In genomic region chr2:16305191-16305590, GRCh38 we compare ENCODE assay signal across 36 cellular contexts.
"Had no signal": no experiment of that assay in that cellular context is flagged by ENCODE, and none has a peak within 500 bp of the region (broad histone marks: within the 10 kb centered on the region; RNA-seq: fewer than 3 reads in every experiment).

No MANE protein-coding gene starts in this region.

- H3K9me3 Mint-ChIP-seq: activated naive CD4-positive, alpha-beta T cell treated with anti-CD3 and anti-CD28 coated beads for 36 hours; activated naive CD4-positive, alpha-beta T cell treated with anti-CD3 and anti-CD28 coated beads, Interleukin-2, amount 10 ng/mL, durations not matched to agents 7 days and 5 days; activated naive CD4-positive, alpha-beta T cell treated with anti-CD3 and anti-CD28 coated beads, Interleukin-2, amount 50 U/mL, for 24 hours; activated naive CD4-positive, alpha-beta T cell treated with anti-CD3 and anti-CD28 coated beads, Interleukin-2, amount 50 U/mL, for 72 hours; activated naive CD8-positive, alpha-beta T cell treated with anti-CD3 and anti-CD28 coated beads, Interleukin-2, amount 50 U/mL, for 24 hours; activated T-cell treated with anti-CD3 and anti-CD28 coated beads, Interleukin-2, amount 50 U/mL, for 4 hours; activated T-helper 1 cell treated with anti-CD3 and anti-CD28 coated beads, Interleukin-12 subunit alpha, Interleukin-12 subunit beta, Interleukin-2, Interleukin-4 antibody, amounts not matched to agents 30 ng/mL and 10 ng/mL and 1 ng/mL, durations not matched to agents 14 hours and 24 hours and 36 hours; activated T-helper 17 cell treated with anti-CD3 and anti-CD28 coated beads, Interleukin-2, amount 50 U/mL, for 72 hours; activated T-helper 2 cell treated with anti-CD3 and anti-CD28 coated beads, Interferon-gamma antibody, Interleukin-2, Interleukin-4, amounts not matched to agents 10 μg/mL and 5 μg/mL and 100 μg/mL, durations not matched to agents 14 hours and 24 hours and 36 hours had no signal

- H3K27ac ChIP-seq: adrenal gland, ascending aorta, body of pancreas, brain microvascular endothelial cell, breast epithelium, cardiac muscle cell had no signal

- H3K4me3 Mint-ChIP-seq: activated naive CD4-positive, alpha-beta T cell treated with anti-CD3 and anti-CD28 coated beads for 36 hours; activated naive CD4-positive, alpha-beta T cell treated with anti-CD3 and anti-CD28 coated beads, Interleukin-2, amount 10 ng/mL, durations not matched to agents 7 days and 5 days; activated naive CD4-positive, alpha-beta T cell treated with anti-CD3 and anti-CD28 coated beads, Interleukin-2, amount 50 U/mL, for 24 hours; activated naive CD8-positive, alpha-beta T cell; activated naive CD8-positive, alpha-beta T cell treated with anti-CD3 and anti-CD28 coated beads for 36 hours; activated naive CD8-positive, alpha-beta T cell treated with anti-CD3 and anti-CD28 coated beads, Interleukin-2, amount 10 ng/mL, durations not matched to agents 7 days and 5 days; activated naive CD8-positive, alpha-beta T cell treated with anti-CD3 and anti-CD28 coated beads, Interleukin-2, amount 50 U/mL, for 24 hours; activated T-cell treated with anti-CD3 and anti-CD28 coated beads, Interleukin-2, amount 50 U/mL, for 4 hours; activated T-cell treated with anti-CD3 and anti-CD28 coated beads, Interleukin-2, amount 50 U/mL, for 72 hours; activated T-helper 1 cell treated with anti-CD3 and anti-CD28 coated beads, Interleukin-12 subunit alpha, Interleukin-12 subunit beta, Interleukin-2, Interleukin-4 antibody, amounts not matched to agents 30 ng/mL and 10 ng/mL and 1 ng/mL, durations not matched to agents 14 hours and 24 hours and 36 hours; activated T-helper 17 cell treated with anti-CD3 and anti-CD28 coated beads, Interleukin-2, amount 50 U/mL, for 72 hours; brain; central memory CD8-positive, alpha-beta T cell had no signal

- H3K36me3 ChIP-seq: adrenal gland, ascending aorta, brain microvascular endothelial cell, breast epithelium, cardiac muscle cell had no signal

- DNase-seq: activated effector memory CD4-positive, alpha-beta T cell treated with anti-CD3 and anti-CD28 coated beads, Interleukin-2, amount 50 U/mL, for 16 hours; activated effector memory CD4-positive, alpha-beta T cell treated with Interleukin-2 at 50 U/mL for 16 hours; activated gamma-delta T cell; activated gamma-delta T cell treated with Interleukin-2 at 50 U/mL for 16 hours; activated naive CD4-positive, alpha-beta T cell; activated naive CD4-positive, alpha-beta T cell treated with anti-CD3 and anti-CD28 coated beads for 36 hours; activated naive CD4-positive, alpha-beta T cell treated with anti-CD3 and anti-CD28 coated beads, Interleukin-2, amount 10 ng/mL, durations not matched to agents 7 days and 5 days; activated naive CD4-positive, alpha-beta T cell treated with anti-CD3 and anti-CD28 coated beads, Interleukin-2, amount 50 U/mL, for 16 hours; activated naive CD4-positive, alpha-beta T cell treated with Interleukin-2 at 50 U/mL for 16 hours; activated naive CD8-positive, alpha-beta T cell treated with anti-CD3 and anti-CD28 coated beads for 36 hours; activated naive CD8-positive, alpha-beta T cell treated with anti-CD3 and anti-CD28 coated beads, Interleukin-2, amount 10 ng/mL, durations not matched to agents 7 days and 5 days; activated naive CD8-positive, alpha-beta T cell treated with anti-CD3 and anti-CD28 coated beads, Interleukin-2, amount 50 U/mL, for 24 hours; activated T-cell treated with anti-CD3 and anti-CD28 coated beads, Interleukin-2, amount 50 U/mL, for 4 hours; activated T-cell treated with anti-CD3 and anti-CD28 coated beads, Interleukin-2, amount 50 U/mL, for 48 hours; activated T-cell treated with anti-CD3 and anti-CD28 coated beads, Interleukin-2, amount 50 U/mL, for 72 hours; adrenal gland; amniotic stem cell; amygdala; anterior cingulate cortex; aorta; body of pancreas; brain microvascular endothelial cell; caudate nucleus; central memory CD4-positive, alpha-beta T cell; cerebellar nuclear complex had no signal

- H3K4me3 ChIP-seq: adrenal gland, ascending aorta, body of pancreas, breast epithelium, cardiac muscle cell had no signal

- ATAC-seq: activated naive CD4-positive, alpha-beta T cell treated with anti-CD3 and anti-CD28 coated beads, Interleukin-2, amount 50 U/mL, for 72 hours; activated naive CD8-positive, alpha-beta T cell treated with anti-CD3 and anti-CD28 coated beads, Interleukin-2, amount 50 U/mL, for 24 hours; activated T-cell treated with anti-CD3 and anti-CD28 coated beads, Interleukin-2, amount 50 U/mL, for 4 hours; activated T-cell treated with anti-CD3 and anti-CD28 coated beads, Interleukin-2, amount 50 U/mL, for 72 hours; activated T-helper 17 cell treated with anti-CD3 and anti-CD28 coated beads, Interleukin-2, amount 50 U/mL, for 72 hours; body of pancreas had no signal

- H3K4me1 ChIP-seq: adrenal gland, ascending aorta, body of pancreas, breast epithelium had no signal

- H3K27ac Mint-ChIP-seq: activated naive CD4-positive, alpha-beta T cell treated with anti-CD3 and anti-CD28 coated beads for 36 hours; activated naive CD4-positive, alpha-beta T cell treated with anti-CD3 and anti-CD28 coated beads, Interleukin-2, amount 10 ng/mL, durations not matched to agents 7 days and 5 days; activated naive CD4-positive, alpha-beta T cell treated with anti-CD3 and anti-CD28 coated beads, Interleukin-2, amount 50 U/mL, for 24 hours; activated naive CD4-positive, alpha-beta T cell treated with anti-CD3 and anti-CD28 coated beads, Interleukin-2, amount 50 U/mL, for 72 hours; activated naive CD8-positive, alpha-beta T cell; activated naive CD8-positive, alpha-beta T cell treated with anti-CD3 and anti-CD28 coated beads for 36 hours; activated naive CD8-positive, alpha-beta T cell treated with anti-CD3 and anti-CD28 coated beads, Interleukin-2, amount 10 ng/mL, durations not matched to agents 7 days and 5 days; activated naive CD8-positive, alpha-beta T cell treated with anti-CD3 and anti-CD28 coated beads, Interleukin-2, amount 50 U/mL, for 24 hours; activated T-cell treated with anti-CD3 and anti-CD28 coated beads, Interleukin-2, amount 50 U/mL, for 72 hours; activated T-helper 1 cell treated with anti-CD3 and anti-CD28 coated beads, Interleukin-12 subunit alpha, Interleukin-12 subunit beta, Interleukin-2, Interleukin-4 antibody, amounts not matched to agents 30 ng/mL and 10 ng/mL and 1 ng/mL, durations not matched to agents 14 hours and 24 hours and 36 hours; activated T-helper 17 cell treated with anti-CD3 and anti-CD28 coated beads, Interleukin-2, amount 50 U/mL, for 72 hours; activated T-helper 2 cell treated with anti-CD3 and anti-CD28 coated beads, Interferon-gamma antibody, Interleukin-2, Interleukin-4, amounts not matched to agents 10 μg/mL and 5 μg/mL and 100 μg/mL, durations not matched to agents 14 hours and 24 hours and 36 hours; brain had no signal

- H3K36me3 Mint-ChIP-seq: activated naive CD4-positive, alpha-beta T cell treated with anti-CD3 and anti-CD28 coated beads, Interleukin-2, amount 10 ng/mL, durations not matched to agents 7 days and 5 days; activated naive CD4-positive, alpha-beta T cell treated with anti-CD3 and anti-CD28 coated beads, Interleukin-2, amount 50 U/mL, for 24 hours; activated naive CD4-positive, alpha-beta T cell treated with anti-CD3 and anti-CD28 coated beads, Interleukin-2, amount 50 U/mL, for 72 hours; activated naive CD8-positive, alpha-beta T cell; activated naive CD8-positive, alpha-beta T cell treated with anti-CD3 and anti-CD28 coated beads for 36 hours; activated naive CD8-positive, alpha-beta T cell treated with anti-CD3 and anti-CD28 coated beads, Interleukin-2, amount 10 ng/mL, durations not matched to agents 7 days and 5 days; brain had no signal

- H3K27me3 ChIP-seq: adrenal gland, ascending aorta, body of pancreas, brain microvascular endothelial cell, cardiac muscle cell had no signal

- H3K9me3 ChIP-seq: adrenal gland, body of pancreas had no signal
